ENCODE assay signal across 1 cellular context in genomic region chrX:49840679-49841078, GRCh38.
TF ChIP-seq lines count a peak whose summit lies in the region.

No MANE protein-coding gene starts in this region.

TF ChIP-seq in HepG2, 621 proteins besides CTCF, POLR2A, EP300 and RAD21 (continued from another document and continues in another):
- TF ChIP-seq, protein P1, sequence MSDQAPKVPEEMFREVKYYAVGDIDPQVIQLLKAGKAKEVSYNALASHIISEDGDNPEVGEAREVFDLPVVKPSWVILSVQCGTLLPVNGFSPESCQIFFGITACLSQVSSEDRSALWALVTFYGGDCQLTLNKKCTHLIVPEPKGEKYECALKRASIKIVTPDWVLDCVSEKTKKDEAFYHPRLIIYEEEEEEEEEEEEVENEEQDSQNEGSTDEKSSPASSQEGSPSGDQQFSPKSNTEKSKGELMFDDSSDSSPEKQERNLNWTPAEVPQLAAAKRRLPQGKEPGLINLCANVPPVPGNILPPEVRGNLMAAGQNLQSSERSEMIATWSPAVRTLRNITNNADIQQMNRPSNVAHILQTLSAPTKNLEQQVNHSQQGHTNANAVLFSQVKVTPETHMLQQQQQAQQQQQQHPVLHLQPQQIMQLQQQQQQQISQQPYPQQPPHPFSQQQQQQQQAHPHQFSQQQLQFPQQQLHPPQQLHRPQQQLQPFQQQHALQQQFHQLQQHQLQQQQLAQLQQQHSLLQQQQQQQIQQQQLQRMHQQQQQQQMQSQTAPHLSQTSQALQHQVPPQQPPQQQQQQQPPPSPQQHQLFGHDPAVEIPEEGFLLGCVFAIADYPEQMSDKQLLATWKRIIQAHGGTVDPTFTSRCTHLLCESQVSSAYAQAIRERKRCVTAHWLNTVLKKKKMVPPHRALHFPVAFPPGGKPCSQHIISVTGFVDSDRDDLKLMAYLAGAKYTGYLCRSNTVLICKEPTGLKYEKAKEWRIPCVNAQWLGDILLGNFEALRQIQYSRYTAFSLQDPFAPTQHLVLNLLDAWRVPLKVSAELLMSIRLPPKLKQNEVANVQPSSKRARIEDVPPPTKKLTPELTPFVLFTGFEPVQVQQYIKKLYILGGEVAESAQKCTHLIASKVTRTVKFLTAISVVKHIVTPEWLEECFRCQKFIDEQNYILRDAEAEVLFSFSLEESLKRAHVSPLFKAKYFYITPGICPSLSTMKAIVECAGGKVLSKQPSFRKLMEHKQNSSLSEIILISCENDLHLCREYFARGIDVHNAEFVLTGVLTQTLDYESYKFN (CRISPR knock-in tag; conservative IDR thresholded peaks at IDR 0.05), result peak; percentile 60
- peak; percentile 43 for TF ChIP-seq YY1 (IDR thresholded peaks at IDR 0.05; ENCODE audit: insufficient read depth, insufficient replicate concordance, low read depth, low read length)
- no peak for TF ChIP-seq HNRNPH1 (optimal IDR thresholded peaks at IDR 0.05; ENCODE audit: low read depth, low read length)
- TF ChIP-seq, protein P2, sequence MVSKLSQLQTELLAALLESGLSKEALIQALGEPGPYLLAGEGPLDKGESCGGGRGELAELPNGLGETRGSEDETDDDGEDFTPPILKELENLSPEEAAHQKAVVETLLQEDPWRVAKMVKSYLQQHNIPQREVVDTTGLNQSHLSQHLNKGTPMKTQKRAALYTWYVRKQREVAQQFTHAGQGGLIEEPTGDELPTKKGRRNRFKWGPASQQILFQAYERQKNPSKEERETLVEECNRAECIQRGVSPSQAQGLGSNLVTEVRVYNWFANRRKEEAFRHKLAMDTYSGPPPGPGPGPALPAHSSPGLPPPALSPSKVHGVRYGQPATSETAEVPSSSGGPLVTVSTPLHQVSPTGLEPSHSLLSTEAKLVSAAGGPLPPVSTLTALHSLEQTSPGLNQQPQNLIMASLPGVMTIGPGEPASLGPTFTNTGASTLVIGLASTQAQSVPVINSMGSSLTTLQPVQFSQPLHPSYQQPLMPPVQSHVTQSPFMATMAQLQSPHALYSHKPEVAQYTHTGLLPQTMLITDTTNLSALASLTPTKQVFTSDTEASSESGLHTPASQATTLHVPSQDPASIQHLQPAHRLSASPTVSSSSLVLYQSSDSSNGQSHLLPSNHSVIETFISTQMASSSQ (IDR thresholded peaks at IDR 0.05; ENCODE audit: low read depth), result no peak
- TF ChIP-seq, protein P2 (CRISPR knock-in tag; IDR thresholded peaks at IDR 0.05; ENCODE audit: borderline replicate concordance), result 0 out of 2 replicates have a peak, but pooled peaks have one; percentile 15
- peak; percentile 84 for TF ChIP-seq RFX3 (CRISPR knock-in tag; IDR thresholded peaks at IDR 0.05)
- peak; percentile 22; the same call in 1 of the 2 replicates for TF ChIP-seq ZFY (CRISPR knock-in tag; IDR thresholded peaks at IDR 0.05)
- TF ChIP-seq, protein P3, sequence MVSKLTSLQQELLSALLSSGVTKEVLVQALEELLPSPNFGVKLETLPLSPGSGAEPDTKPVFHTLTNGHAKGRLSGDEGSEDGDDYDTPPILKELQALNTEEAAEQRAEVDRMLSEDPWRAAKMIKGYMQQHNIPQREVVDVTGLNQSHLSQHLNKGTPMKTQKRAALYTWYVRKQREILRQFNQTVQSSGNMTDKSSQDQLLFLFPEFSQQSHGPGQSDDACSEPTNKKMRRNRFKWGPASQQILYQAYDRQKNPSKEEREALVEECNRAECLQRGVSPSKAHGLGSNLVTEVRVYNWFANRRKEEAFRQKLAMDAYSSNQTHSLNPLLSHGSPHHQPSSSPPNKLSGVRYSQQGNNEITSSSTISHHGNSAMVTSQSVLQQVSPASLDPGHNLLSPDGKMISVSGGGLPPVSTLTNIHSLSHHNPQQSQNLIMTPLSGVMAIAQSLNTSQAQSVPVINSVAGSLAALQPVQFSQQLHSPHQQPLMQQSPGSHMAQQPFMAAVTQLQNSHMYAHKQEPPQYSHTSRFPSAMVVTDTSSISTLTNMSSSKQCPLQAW (CRISPR knock-in tag; IDR thresholded peaks at IDR 0.05), result peak; percentile 31; the same call in 1 of the 2 replicates
- TF ChIP-seq JDP2 (CRISPR knock-in tag; IDR thresholded peaks at IDR 0.05; ENCODE audit: borderline replicate concordance), result no peak
- TF ChIP-seq DNMT1 (CRISPR knock-in tag; IDR thresholded peaks at IDR 0.05), result no peak
- TF ChIP-seq ELF1 (CRISPR knock-in tag; IDR thresholded peaks at IDR 0.05), result peak; percentile 90
- peak; percentile 32; the same call in 1 of the 2 replicates for TF ChIP-seq ZNF292 (CRISPR knock-in tag; IDR thresholded peaks at IDR 0.05; ENCODE audit: borderline replicate concordance, low read depth)
- TF ChIP-seq ZMYM3 (CRISPR knock-in tag; IDR thresholded peaks at IDR 0.05), result 0 out of 2 replicates have a peak, but pooled peaks have one; percentile 33
- TF ChIP-seq ZBTB1 (CRISPR knock-in tag; IDR thresholded peaks at IDR 0.05; ENCODE audit: borderline replicate concordance), result no peak
- TF ChIP-seq, protein P4, sequence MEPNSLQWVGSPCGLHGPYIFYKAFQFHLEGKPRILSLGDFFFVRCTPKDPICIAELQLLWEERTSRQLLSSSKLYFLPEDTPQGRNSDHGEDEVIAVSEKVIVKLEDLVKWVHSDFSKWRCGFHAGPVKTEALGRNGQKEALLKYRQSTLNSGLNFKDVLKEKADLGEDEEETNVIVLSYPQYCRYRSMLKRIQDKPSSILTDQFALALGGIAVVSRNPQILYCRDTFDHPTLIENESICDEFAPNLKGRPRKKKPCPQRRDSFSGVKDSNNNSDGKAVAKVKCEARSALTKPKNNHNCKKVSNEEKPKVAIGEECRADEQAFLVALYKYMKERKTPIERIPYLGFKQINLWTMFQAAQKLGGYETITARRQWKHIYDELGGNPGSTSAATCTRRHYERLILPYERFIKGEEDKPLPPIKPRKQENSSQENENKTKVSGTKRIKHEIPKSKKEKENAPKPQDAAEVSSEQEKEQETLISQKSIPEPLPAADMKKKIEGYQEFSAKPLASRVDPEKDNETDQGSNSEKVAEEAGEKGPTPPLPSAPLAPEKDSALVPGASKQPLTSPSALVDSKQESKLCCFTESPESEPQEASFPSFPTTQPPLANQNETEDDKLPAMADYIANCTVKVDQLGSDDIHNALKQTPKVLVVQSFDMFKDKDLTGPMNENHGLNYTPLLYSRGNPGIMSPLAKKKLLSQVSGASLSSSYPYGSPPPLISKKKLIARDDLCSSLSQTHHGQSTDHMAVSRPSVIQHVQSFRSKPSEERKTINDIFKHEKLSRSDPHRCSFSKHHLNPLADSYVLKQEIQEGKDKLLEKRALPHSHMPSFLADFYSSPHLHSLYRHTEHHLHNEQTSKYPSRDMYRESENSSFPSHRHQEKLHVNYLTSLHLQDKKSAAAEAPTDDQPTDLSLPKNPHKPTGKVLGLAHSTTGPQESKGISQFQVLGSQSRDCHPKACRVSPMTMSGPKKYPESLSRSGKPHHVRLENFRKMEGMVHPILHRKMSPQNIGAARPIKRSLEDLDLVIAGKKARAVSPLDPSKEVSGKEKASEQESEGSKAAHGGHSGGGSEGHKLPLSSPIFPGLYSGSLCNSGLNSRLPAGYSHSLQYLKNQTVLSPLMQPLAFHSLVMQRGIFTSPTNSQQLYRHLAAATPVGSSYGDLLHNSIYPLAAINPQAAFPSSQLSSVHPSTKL (CRISPR knock-in tag; IDR thresholded peaks at IDR 0.05), result 0 out of 2 replicates have a peak, but pooled peaks have one; percentile 18
- peak; percentile 85 for TF ChIP-seq STAG1 (CRISPR knock-in tag; IDR thresholded peaks at IDR 0.05)
- TF ChIP-seq, protein P5, sequence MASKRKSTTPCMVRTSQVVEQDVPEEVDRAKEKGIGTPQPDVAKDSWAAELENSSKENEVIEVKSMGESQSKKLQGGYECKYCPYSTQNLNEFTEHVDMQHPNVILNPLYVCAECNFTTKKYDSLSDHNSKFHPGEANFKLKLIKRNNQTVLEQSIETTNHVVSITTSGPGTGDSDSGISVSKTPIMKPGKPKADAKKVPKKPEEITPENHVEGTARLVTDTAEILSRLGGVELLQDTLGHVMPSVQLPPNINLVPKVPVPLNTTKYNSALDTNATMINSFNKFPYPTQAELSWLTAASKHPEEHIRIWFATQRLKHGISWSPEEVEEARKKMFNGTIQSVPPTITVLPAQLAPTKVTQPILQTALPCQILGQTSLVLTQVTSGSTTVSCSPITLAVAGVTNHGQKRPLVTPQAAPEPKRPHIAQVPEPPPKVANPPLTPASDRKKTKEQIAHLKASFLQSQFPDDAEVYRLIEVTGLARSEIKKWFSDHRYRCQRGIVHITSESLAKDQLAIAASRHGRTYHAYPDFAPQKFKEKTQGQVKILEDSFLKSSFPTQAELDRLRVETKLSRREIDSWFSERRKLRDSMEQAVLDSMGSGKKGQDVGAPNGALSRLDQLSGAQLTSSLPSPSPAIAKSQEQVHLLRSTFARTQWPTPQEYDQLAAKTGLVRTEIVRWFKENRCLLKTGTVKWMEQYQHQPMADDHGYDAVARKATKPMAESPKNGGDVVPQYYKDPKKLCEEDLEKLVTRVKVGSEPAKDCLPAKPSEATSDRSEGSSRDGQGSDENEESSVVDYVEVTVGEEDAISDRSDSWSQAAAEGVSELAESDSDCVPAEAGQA (IDR thresholded peaks at IDR 0.05; ENCODE audit: low read depth), result no peak
- TF ChIP-seq, protein P5 (CRISPR knock-in tag; IDR thresholded peaks at IDR 0.05; ENCODE audit: borderline replicate concordance), result no peak
- no peak for TF ChIP-seq SRSF9 (IDR thresholded peaks at IDR 0.05; ENCODE audit: borderline replicate concordance, insufficient read depth, low read depth, low read length, poor library complexity, severe bottlenecking)
- TF ChIP-seq ZNF296 (CRISPR knock-in tag; conservative IDR thresholded peaks at IDR 0.05), result no peak
- TF ChIP-seq ZNF256 (CRISPR knock-in tag; conservative IDR thresholded peaks at IDR 0.05), result no peak
- TF ChIP-seq SOX6 (IDR thresholded peaks at IDR 0.05), result no peak
- TF ChIP-seq SOX6 (CRISPR knock-in tag; IDR thresholded peaks at IDR 0.05), result 0 out of 2 replicates have a peak, but pooled peaks have one; percentile 13
- TF ChIP-seq, protein P6, sequence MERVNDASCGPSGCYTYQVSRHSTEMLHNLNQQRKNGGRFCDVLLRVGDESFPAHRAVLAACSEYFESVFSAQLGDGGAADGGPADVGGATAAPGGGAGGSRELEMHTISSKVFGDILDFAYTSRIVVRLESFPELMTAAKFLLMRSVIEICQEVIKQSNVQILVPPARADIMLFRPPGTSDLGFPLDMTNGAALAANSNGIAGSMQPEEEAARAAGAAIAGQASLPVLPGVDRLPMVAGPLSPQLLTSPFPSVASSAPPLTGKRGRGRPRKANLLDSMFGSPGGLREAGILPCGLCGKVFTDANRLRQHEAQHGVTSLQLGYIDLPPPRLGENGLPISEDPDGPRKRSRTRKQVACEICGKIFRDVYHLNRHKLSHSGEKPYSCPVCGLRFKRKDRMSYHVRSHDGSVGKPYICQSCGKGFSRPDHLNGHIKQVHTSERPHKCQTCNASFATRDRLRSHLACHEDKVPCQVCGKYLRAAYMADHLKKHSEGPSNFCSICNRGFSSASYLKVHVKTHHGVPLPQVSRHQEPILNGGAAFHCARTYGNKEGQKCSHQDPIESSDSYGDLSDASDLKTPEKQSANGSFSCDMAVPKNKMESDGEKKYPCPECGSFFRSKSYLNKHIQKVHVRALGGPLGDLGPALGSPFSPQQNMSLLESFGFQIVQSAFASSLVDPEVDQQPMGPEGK (CRISPR knock-in tag; IDR thresholded peaks at IDR 0.05), result peak; percentile 78
- TF ChIP-seq ZNF749 (CRISPR knock-in tag; IDR thresholded peaks at IDR 0.05; ENCODE audit: borderline replicate concordance), result no peak
- TF ChIP-seq BCL6 (CRISPR knock-in tag; IDR thresholded peaks at IDR 0.05), result 0 out of 2 replicates have a peak, but pooled peaks have one; percentile 31
- peak; percentile 54 for TF ChIP-seq GATAD2A (CRISPR knock-in tag; IDR thresholded peaks at IDR 0.05)
- no peak for TF ChIP-seq AHR (CRISPR knock-in tag; IDR thresholded peaks at IDR 0.05)
- no peak for TF ChIP-seq SPEN (CRISPR knock-in tag; IDR thresholded peaks at IDR 0.05; ENCODE audit: low read depth)
- peak; percentile 18; the same call in 1 of the 2 replicates for TF ChIP-seq RXRA (CRISPR knock-in tag; IDR thresholded peaks at IDR 0.05)
- 0 out of 2 replicates have a peak, but pooled peaks have one; percentile 31 for TF ChIP-seq THAP11 (CRISPR knock-in tag; IDR thresholded peaks at IDR 0.05)
- TF ChIP-seq FOXA1 (IDR thresholded peaks at IDR 0.05), result no peak
- TF ChIP-seq FOXA1 (CRISPR knock-in tag; IDR thresholded peaks at IDR 0.05), result 0 out of 2 replicates have a peak, but pooled peaks have one; percentile 13
- TF ChIP-seq TOE1 (CRISPR knock-in tag; IDR thresholded peaks at IDR 0.05), result no peak
- no peak for TF ChIP-seq WIZ (CRISPR knock-in tag; IDR thresholded peaks at IDR 0.05)
- TF ChIP-seq GATAD1 (CRISPR knock-in tag; IDR thresholded peaks at IDR 0.05), result peak; percentile 33; the same call in 1 of the 2 replicates
- TF ChIP-seq ZNF580 (CRISPR knock-in tag; IDR thresholded peaks at IDR 0.05; ENCODE audit: borderline replicate concordance, low read depth), result peak; percentile 23; the same call in 1 of the 2 replicates
- no peak for TF ChIP-seq TAF15 (IDR thresholded peaks at IDR 0.05; ENCODE audit: low read depth, low read length, poor library complexity, severe bottlenecking)
- TF ChIP-seq SMC3 (IDR thresholded peaks at IDR 0.05; ENCODE audit: low read length), result peak; percentile 87
- TF ChIP-seq ETV5 (CRISPR knock-in tag; IDR thresholded peaks at IDR 0.05; ENCODE audit: borderline replicate concordance), result peak; percentile 81
